16 cellular contexts compared by ENCODE assay signal in genomic region chr1:1295154-1295923, GRCh38.
"Had no signal": no experiment of that assay in that cellular context is flagged by ENCODE, and none has a peak within 500 bp of the region (broad histone marks: within the 10 kb centered on the region; RNA-seq: fewer than 3 reads in every experiment).

No MANE protein-coding gene starts in this region.

- H3K36me3 Mint-ChIP-seq: activated naive CD8-positive, alpha-beta T cell treated with anti-CD3 and anti-CD28 coated beads for 36 hours had no signal

- H3K4me1 Mint-ChIP-seq: activated naive CD8-positive, alpha-beta T cell treated with anti-CD3 and anti-CD28 coated beads for 36 hours had no signal

- H3K9me3 Mint-ChIP-seq: activated naive CD8-positive, alpha-beta T cell treated with anti-CD3 and anti-CD28 coated beads for 36 hours; activated T-cell treated with anti-CD3 and anti-CD28 coated beads, Interleukin-2, amount 50 U/mL, for 24 hours had no signal

- H3K9me3 ChIP-seq: breast epithelium, heart right ventricle, ovary, tibial nerve had no signal

- H3K27ac Mint-ChIP-seq: activated naive CD8-positive, alpha-beta T cell treated with anti-CD3 and anti-CD28 coated beads for 36 hours; activated T-cell treated with anti-CD3 and anti-CD28 coated beads, Interleukin-2, amount 50 U/mL, for 24 hours; T-helper 17 cell had no signal

- H3K27ac ChIP-seq: breast epithelium, heart right ventricle, ovary, tibial nerve had no signal

- ATAC-seq: heart right ventricle, left ventricle myocardium superior, T-helper 17 cell had no signal

- DNase-seq: activated CD4-positive, alpha-beta T cell treated with anti-CD3 and anti-CD28 coated beads, Interleukin-2, amount 50 U/mL, for 1 hour; activated CD4-positive, CD25-positive, alpha-beta regulatory T cell; activated effector memory CD4-positive, alpha-beta T cell treated with anti-CD3 and anti-CD28 coated beads, Interleukin-2, amount 50 U/mL, for 16 hours; activated naive CD8-positive, alpha-beta T cell treated with anti-CD3 and anti-CD28 coated beads for 36 hours; activated T-cell treated with anti-CD3 and anti-CD28 coated beads, Interleukin-2, amount 50 U/mL, for 24 hours; anterior cingulate cortex; foreskin melanocyte; heart right ventricle; kidney; left ventricle myocardium superior; mesendoderm; stimulated activated CD4-positive, alpha-beta T cell treated with anti-CD3 and anti-CD28 coated beads, Interleukin-4, amount 100 ng/mL, for 24 hours; T-helper 17 cell had no signal

- H3K36me3 ChIP-seq: breast epithelium, ovary had no signal

- H3K27me3 Mint-ChIP-seq: activated naive CD8-positive, alpha-beta T cell treated with anti-CD3 and anti-CD28 coated beads for 36 hours; activated T-cell treated with anti-CD3 and anti-CD28 coated beads, Interleukin-2, amount 50 U/mL, for 24 hours; T-helper 17 cell had no signal

- H3K4me3 ChIP-seq: breast epithelium, heart right ventricle, ovary, tibial nerve had no signal

- H3K4me3 Mint-ChIP-seq: activated naive CD8-positive, alpha-beta T cell treated with anti-CD3 and anti-CD28 coated beads for 36 hours; activated T-cell treated with anti-CD3 and anti-CD28 coated beads, Interleukin-2, amount 50 U/mL, for 24 hours; T-helper 17 cell had no signal
